1 cellular context compared by ENCODE assay signal in the genomic region with DNA sequence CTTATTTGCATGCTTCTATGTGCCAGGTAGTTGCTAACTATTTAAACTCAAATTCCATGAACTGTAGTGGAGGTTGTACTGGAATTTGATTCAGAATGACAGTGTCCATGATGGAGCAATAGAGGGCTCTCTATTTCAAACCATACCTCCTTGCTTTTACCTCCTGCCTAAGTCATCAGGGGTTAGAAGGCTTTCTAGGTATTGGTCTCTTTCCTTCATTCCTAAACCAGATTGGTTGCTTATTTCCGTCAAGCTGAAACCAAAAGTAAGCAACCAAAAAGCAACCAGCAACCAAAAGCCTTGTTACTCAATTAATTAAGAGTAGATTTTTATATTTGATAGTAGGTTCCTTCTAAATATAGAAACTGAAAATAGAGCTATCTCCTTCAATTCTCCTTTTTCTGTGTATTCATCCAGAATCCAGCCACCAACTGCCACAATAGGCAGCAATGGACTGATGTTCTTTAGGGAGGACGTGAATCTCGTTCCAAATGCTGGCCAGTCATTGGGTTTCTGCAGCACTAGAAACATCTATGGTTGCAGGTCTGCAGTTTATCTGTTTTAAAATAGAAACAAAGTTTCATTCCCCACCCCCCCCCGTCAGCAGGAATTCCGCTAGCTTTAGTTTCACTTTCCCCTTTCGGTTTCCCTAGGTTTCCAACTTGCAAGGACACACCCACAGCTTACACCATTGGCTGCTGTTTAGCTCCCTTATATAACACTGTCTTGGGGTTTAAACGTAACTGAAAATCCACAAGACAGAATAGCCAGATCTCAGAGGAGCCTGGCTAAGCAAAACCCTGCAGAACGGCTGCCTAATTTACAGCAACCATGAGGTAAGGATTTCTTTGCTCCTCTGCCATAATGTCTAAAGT.
TF ChIP-seq lines count a peak whose summit lies in the region.

A gene with protein sequence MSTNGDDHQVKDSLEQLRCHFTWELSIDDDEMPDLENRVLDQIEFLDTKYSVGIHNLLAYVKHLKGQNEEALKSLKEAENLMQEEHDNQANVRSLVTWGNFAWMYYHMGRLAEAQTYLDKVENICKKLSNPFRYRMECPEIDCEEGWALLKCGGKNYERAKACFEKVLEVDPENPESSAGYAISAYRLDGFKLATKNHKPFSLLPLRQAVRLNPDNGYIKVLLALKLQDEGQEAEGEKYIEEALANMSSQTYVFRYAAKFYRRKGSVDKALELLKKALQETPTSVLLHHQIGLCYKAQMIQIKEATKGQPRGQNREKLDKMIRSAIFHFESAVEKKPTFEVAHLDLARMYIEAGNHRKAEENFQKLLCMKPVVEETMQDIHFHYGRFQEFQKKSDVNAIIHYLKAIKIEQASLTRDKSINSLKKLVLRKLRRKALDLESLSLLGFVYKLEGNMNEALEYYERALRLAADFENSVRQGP (plus strand): TSS at position 742 of the 875 bp plus-strand sequence. CDS start 90 bp downstream, at position 832.

TF ChIP-seq in endothelial cell of umbilical vein, 7 proteins besides CTCF, POLR2A, EP300 and RAD21:
- TF ChIP-seq POLR2AphosphoS5 (IDR thresholded peaks at IDR 0.05; ENCODE audit: insufficient read depth, low read depth, low read length) = no peak
- TF ChIP-seq, protein P1, sequence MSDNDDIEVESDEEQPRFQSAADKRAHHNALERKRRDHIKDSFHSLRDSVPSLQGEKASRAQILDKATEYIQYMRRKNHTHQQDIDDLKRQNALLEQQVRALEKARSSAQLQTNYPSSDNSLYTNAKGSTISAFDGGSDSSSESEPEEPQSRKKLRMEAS (IDR thresholded peaks at IDR 0.05; ENCODE audit: insufficient read depth, insufficient read length) = no peak
- TF ChIP-seq FOS (IDR thresholded peaks at IDR 0.05; ENCODE audit: borderline replicate concordance, insufficient read depth, low read length) = no peak
- TF ChIP-seq JUN (IDR thresholded peaks at IDR 0.05; ENCODE audit: borderline replicate concordance, insufficient read depth, insufficient read length, low read depth) = no peak
- TF ChIP-seq MYC (IDR thresholded peaks at IDR 0.05; ENCODE audit: low read depth, low read length) = no peak
- TF ChIP-seq EZH2 (IDR thresholded peaks at IDR 0.05; ENCODE audit: borderline replicate concordance, low read depth, low read length, severe bottlenecking) = no peak
- no peak for TF ChIP-seq GATA2 (IDR thresholded peaks at IDR 0.05; ENCODE audit: insufficient read depth, insufficient read length, low read depth, low read length)
